Comparison of ENCODE assay signal across 9 cellular contexts in the genomic region with DNA sequence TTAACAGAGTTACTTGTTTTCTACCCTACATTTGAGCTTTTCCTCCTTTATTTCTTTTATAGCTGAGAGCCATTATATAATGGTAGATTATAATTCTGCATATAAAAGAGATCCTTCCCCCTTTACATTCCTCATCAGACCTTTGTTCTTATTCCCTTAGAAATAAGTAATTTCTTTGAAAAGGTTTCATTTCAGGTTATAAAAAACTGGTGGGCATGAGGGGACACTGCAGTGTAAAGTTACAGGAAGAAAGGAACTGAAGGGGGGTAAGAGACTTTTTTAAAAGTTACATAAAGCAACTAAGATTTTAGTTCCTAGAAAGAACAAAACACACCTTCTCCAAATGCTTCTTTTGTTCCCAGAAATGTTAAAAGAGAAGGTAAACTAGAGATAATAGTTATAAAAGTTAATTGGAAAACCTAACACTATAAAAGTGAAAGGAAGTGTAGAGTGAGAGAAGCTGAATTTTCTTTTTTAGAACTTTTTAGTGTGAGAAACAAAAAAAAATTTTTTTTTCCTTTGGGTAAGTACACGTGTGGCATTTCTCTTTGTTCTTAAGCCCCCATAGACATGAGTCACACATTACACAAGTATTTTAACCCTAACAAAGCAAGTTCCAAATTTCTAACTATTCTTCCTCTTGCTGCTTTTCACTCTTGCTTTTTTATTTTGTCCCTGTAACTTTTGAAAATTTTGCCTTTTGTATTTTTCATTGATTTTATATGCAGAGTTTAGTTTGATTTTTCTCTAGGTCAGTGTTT.
DNase-seq lines count a peak whose midpoint lies in the region; ATAC-seq, FAIRE-seq and TF ChIP-seq lines count a peak whose summit lies in the region.
"Had no signal": no experiment of that assay in that cellular context is flagged by ENCODE, and none has a peak within 500 bp of the region (broad histone marks: within the 10 kb centered on the region; RNA-seq: fewer than 3 reads in every experiment).

No MANE protein-coding gene starts in this region.

- WGBS in H1 (ENCODE audit: extremely low coverage in 1 of 2, insufficient coverage in 1 of 2, insufficient read length in 1 of 2, insufficient replicate concordance in 2 of 2, low coverage in 1 of 2, low lambda C conversion rate in 2 of 2, missing lambda C conversion rate in 1 of 2), 2 experiments, result 20% methylated on average over 1 of the region's 1 CpG; no CpG with 5 or more reads in 1 of the 2 experiments
- WGBS in tibial nerve, 2 donors, result 3 to 5% methylated on average over 1 of the region's 1 CpG

- TF ChIP-seq CTCF in H1 (IDR thresholded peaks at IDR 0.05; ENCODE audit: control extremely low read depth in 1 of 3, insufficient read depth in 1 of 3, low read depth in 1 of 3, low read length in 3 of 3) (no peak), nephron (IDR thresholded peaks at IDR 0.05; ENCODE audit: unreplicated experiment in 3 of 3) (no peak), tibial nerve (IDR thresholded peaks at IDR 0.05) (no peak), uterus (IDR thresholded peaks at IDR 0.05) (no peak)

- peak overlapping the region; percentile 36 for H2BK120ac ChIP-seq in H1 (replicated peaks; ENCODE audit: low read depth, low read length)

- POLR2A ChIA-PET in H1 (lab: Charles Lee; ENCODE audit: partially characterized antibody), result interaction anchor here (0.6 to 0.8 kb wide), 2 partner anchors 12 to 26 kb away, joined by 3 read pairs; no protein-coding TSS in a partner anchor

- CTCF ChIA-PET in H1 (lab: Charles Lee; ENCODE audit: partially characterized antibody), result interaction anchor here (0.6 to 1.0 kb wide), 2 partner anchors 167 to 521 kb away, joined by 3 read pairs; no protein-coding TSS in a partner anchor

- peaks cover 0 to 53% of the 10 kb centered on the region in 2 experiments; a peak in 2 of 4 replicates for H3K79me2 ChIP-seq in H1 (ENCODE audit: control insufficient read depth in 1 of 2, insufficient read depth in 2 of 2, low read length in 2 of 2)

- H3K23ac ChIP-seq in H1 (ENCODE audit: insufficient read length), result no peak overlapping the region

- peak overlapping the region; percentile 75; the same call in 1 of the 2 replicates for H2BK12ac ChIP-seq in H1 (ENCODE audit: low read depth, low read length)

- peaks cover 40% of the 10 kb centered on the region for H3K36me3 Mint-ChIP-seq in nephron (ENCODE audit: low read depth)

- FAIRE-seq in H1 (lab: Jason Lieb, UNC), result peak; percentile 48
- FAIRE-seq: GM18507 had no signal

- no peak for TF ChIP-seq EP300 in H1 (IDR thresholded peaks at IDR 0.05; ENCODE audit: borderline replicate concordance in 1 of 2, low read depth in 2 of 2, low read length in 2 of 2)
- TF ChIP-seq EP300 in tibial nerve (IDR thresholded peaks at IDR 0.05), result no peak

- H3K4me3 ChIP-seq in H1 (ENCODE audit: extremely low read depth in 1 of 4, insufficient read depth in 2 of 4, low read depth in 3 of 4, low read length in 4 of 4), result peak overlapping the region in 2 of 4 experiments; percentile 33 to 59; a peak in 5 of 8 replicates
- no peak overlapping the region for H3K4me3 ChIP-seq in tibial nerve
- no peak overlapping the region for H3K4me3 ChIP-seq in uterus

- H3K23me2 ChIP-seq in H1 (ENCODE audit: low read depth, low read length), result peaks cover 5% of the 10 kb centered on the region; the same call in 1 of the 2 replicates

- peak overlapping the region; percentile 28 to 93 (median 78) for H3K27ac Mint-ChIP-seq in nephron

- H3K9me3 ChIP-seq in H1 (ENCODE audit: insufficient read depth in 2 of 2, low read depth in 1 of 2, low read length in 1 of 2) (no peaks in the 10 kb centered on the region), tibial nerve (no peaks in the 10 kb centered on the region), uterus (no peaks in the 10 kb centered on the region)

- TF ChIP-seq POLR2A in H1 (IDR thresholded peaks at IDR 0.05; ENCODE audit: control extremely low read depth in 1 of 2, low read depth in 2 of 2, low read length in 2 of 2) (no peak), tibial nerve (IDR thresholded peaks at IDR 0.05) (no peak), uterus (IDR thresholded peaks at IDR 0.05) (no peak)

- H3K27ac ChIP-seq in H1 (ENCODE audit: low read depth, low read length) (0 out of 2 replicates have a peak overlapping the region, but pooled peaks have one; percentile 56), tibial nerve (no peak overlapping the region), uterus (peak overlapping the region in 1 of 2 donors; percentile 4)

- H3K4me2 ChIP-seq in H1 (ENCODE audit: insufficient read depth in 1 of 2, low read depth in 2 of 2, low read length in 2 of 2), result peak overlapping the region; percentile 69 to 90

- no peak overlapping the region for H3K56ac ChIP-seq in H1 (replicated peaks; ENCODE audit: insufficient read length, low read depth, low read length)

- H3K4me1 Mint-ChIP-seq in nephron, result peaks cover 23% of the 10 kb centered on the region

- peak overlapping the region; percentile 75; the same call in 1 of the 2 replicates for H2BK5ac ChIP-seq in H1 (ENCODE audit: low read depth, low read length)

- H2BK20ac ChIP-seq in H1 (ENCODE audit: low read length), result no peak overlapping the region

- H4K8ac ChIP-seq in H1 (ENCODE audit: extremely low read depth, insufficient read depth, low read length), result no peak overlapping the region

- H3K36me3 ChIP-seq in H1 (ENCODE audit: control insufficient read depth in 2 of 4, insufficient read depth in 4 of 4, low read length in 3 of 4), result peaks cover 0 to 16% (median 6%) of the 10 kb centered on the region in 4 experiments; a peak in 3 of 8 replicates
- H3K36me3 ChIP-seq in tibial nerve, result peaks cover 0 to 39% (median 0%) of the 10 kb centered on the region in 3 donors
- H3K36me3 ChIP-seq in uterus, result no peaks in the 10 kb centered on the region

- H4K20me1 ChIP-seq in H1 (replicated peaks in 1 of 2; ENCODE audit: control insufficient read depth in 1 of 2, insufficient read depth in 2 of 2, low read length in 2 of 2), result no peaks in the 10 kb centered on the region

- no peak for TF ChIP-seq RAD21 in H1 (IDR thresholded peaks at IDR 0.05 in 1 of 2, conservative IDR thresholded peaks at IDR 0.05 in 1 of 2; ENCODE audit: low read depth in 2 of 2, low read length in 2 of 2)

- peak overlapping the region in 1 of 4 experiments; percentile 20; a peak in 2 of 7 replicates for H3K9ac ChIP-seq in H1 (replicated peaks in 1 of 4; ENCODE audit: extremely low read depth in 1 of 4, low read depth in 3 of 4, low read length in 3 of 4)

- H4K91ac ChIP-seq in H1 (replicated peaks; ENCODE audit: insufficient read length, low read length), result no peak overlapping the region

- H4K5ac ChIP-seq in H1 (ENCODE audit: insufficient read length, low read depth, low read length), result peak overlapping the region; percentile 71

- no peak overlapping the region for H2AFZ ChIP-seq in H1 (ENCODE audit: low read length)

- no peaks in the 10 kb centered on the region for H3K79me1 ChIP-seq in H1 (ENCODE audit: low read depth, low read length)

- H3K4me3 Mint-ChIP-seq in nephron, result peak overlapping the region; percentile 70 to 82 (median 75)

- peaks cover 0 to 2% (median 0%) of the 10 kb centered on the region in 4 experiments; a peak in 3 of 7 replicates for H3K4me1 ChIP-seq in H1 (replicated peaks in 1 of 4; ENCODE audit: control insufficient read depth in 3 of 4, insufficient read depth in 4 of 4, low read length in 3 of 4)
- peaks cover 0 to 34% (median 15%) of the 10 kb centered on the region in 4 donors for H3K4me1 ChIP-seq in tibial nerve
- H3K4me1 ChIP-seq in uterus, result peaks cover 0 to 6% of the 10 kb centered on the region in 2 donors

- no peak overlapping the region for H3K18ac ChIP-seq in H1 (ENCODE audit: extremely low read depth, low read length)

- H2BK15ac ChIP-seq in H1 (ENCODE audit: low read length), result no peak overlapping the region

- ATAC-seq in GM18511 (IDR thresholded peaks at IDR 0.05; ENCODE audit: unreplicated experiment), result no peak

- DNase-seq in EH (ENCODE audit: low read depth) (peak; percentile 49), NOMO-1 treated with dmso at 0.1 percent for 144 hours (lab: John Stamatoyannopoulos, UW; ENCODE audit: unreplicated experiment) (peak; percentile 19), H1 (ENCODE audit: low read depth in 1 of 2, low spot score in 2 of 2) (no peak), hepatic stellate cell (ENCODE audit: low spot score) (no peak), tibial nerve (ENCODE audit: low spot score in 2 of 2) (no peak), uterus (no peak)

- intact Hi-C loops in uterus (cut with DNase I; ENCODE audit: low total_unique reads), result no loop called here

- peaks cover 12% of the 10 kb centered on the region for H3K9me3 Mint-ChIP-seq in nephron

- H3K4ac ChIP-seq in H1 (replicated peaks; ENCODE audit: insufficient read length, low read depth, low read length), result no peak overlapping the region

- H3K27me3 ChIP-seq in H1 (replicated peaks in 1 of 4; ENCODE audit: control insufficient read depth in 3 of 4, extremely low read depth in 1 of 4, insufficient read depth in 3 of 4, low read length in 3 of 4), result no peaks in the 10 kb centered on the region
- H3K27me3 ChIP-seq in tibial nerve, result no peaks in the 10 kb centered on the region
- H3K27me3 ChIP-seq in uterus, result no peaks in the 10 kb centered on the region

- no peaks in the 10 kb centered on the region for H3K27me3 Mint-ChIP-seq in nephron (ENCODE audit: low read depth)

- H3K14ac ChIP-seq in H1 (ENCODE audit: insufficient read length), result no peak overlapping the region

- H2AK5ac ChIP-seq in H1 (ENCODE audit: low read depth, low read length), result no peak overlapping the region

TF ChIP-seq in H1, 55 proteins besides CTCF, POLR2A, EP300 and RAD21:
- TF ChIP-seq JUND (IDR thresholded peaks at IDR 0.05; ENCODE audit: low read length) (0 out of 2 replicates have a peak, but pooled peaks have one; percentile 29), NRF1 (IDR thresholded peaks at IDR 0.05; ENCODE audit: low read depth, low read length) (no peak)

Comparison
In these comparisons a context has a peak if more than half of its experiments do, and no peak if none do; other contexts are left out.
1. DNase-seq: peak in EH (single experiment) and NOMO-1 treated with dmso at 0.1 percent for 144 hours (single experiment); none in H1 (0 of 2), hepatic stellate cell (single experiment), tibial nerve (0 of 2) and uterus (0 of 2).